In genomic region chr7:44473295-44473694, GRCh38 we compare ENCODE assay signal across 1 cellular context.
TF ChIP-seq lines count a peak whose summit lies in the region.

No MANE protein-coding gene starts in this region.

TF ChIP-seq in HepG2, 621 proteins besides CTCF, POLR2A, EP300 and RAD21 (continued from another document and continues in another):
- TF ChIP-seq, protein P1, sequence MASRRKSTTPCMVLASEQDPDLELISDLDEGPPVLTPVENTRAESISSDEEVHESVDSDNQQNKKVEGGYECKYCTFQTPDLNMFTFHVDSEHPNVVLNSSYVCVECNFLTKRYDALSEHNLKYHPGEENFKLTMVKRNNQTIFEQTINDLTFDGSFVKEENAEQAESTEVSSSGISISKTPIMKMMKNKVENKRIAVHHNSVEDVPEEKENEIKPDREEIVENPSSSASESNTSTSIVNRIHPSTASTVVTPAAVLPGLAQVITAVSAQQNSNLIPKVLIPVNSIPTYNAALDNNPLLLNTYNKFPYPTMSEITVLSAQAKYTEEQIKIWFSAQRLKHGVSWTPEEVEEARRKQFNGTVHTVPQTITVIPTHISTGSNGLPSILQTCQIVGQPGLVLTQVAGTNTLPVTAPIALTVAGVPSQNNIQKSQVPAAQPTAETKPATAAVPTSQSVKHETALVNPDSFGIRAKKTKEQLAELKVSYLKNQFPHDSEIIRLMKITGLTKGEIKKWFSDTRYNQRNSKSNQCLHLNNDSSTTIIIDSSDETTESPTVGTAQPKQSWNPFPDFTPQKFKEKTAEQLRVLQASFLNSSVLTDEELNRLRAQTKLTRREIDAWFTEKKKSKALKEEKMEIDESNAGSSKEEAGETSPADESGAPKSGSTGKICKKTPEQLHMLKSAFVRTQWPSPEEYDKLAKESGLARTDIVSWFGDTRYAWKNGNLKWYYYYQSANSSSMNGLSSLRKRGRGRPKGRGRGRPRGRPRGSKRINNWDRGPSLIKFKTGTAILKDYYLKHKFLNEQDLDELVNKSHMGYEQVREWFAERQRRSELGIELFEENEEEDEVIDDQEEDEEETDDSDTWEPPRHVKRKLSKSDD (CRISPR knock-in tag; IDR thresholded peaks at IDR 0.05; ENCODE audit: low read depth): no peak
- 0 out of 2 replicates have a peak, but pooled peaks have one; percentile 34 for TF ChIP-seq ZNF766 (CRISPR knock-in tag; IDR thresholded peaks at IDR 0.05; ENCODE audit: borderline replicate concordance)
- TF ChIP-seq NRL (CRISPR knock-in tag; IDR thresholded peaks at IDR 0.05; ENCODE audit: borderline replicate concordance): no peak
- no peak for TF ChIP-seq ZBTB42 (CRISPR knock-in tag; IDR thresholded peaks at IDR 0.05)
- TF ChIP-seq PAX8 (CRISPR knock-in tag; IDR thresholded peaks at IDR 0.05; ENCODE audit: borderline replicate concordance): no peak
- TF ChIP-seq AGO2 (optimal IDR thresholded peaks at IDR 0.05; ENCODE audit: low read depth, low read length): no peak
- TF ChIP-seq, protein P2, sequence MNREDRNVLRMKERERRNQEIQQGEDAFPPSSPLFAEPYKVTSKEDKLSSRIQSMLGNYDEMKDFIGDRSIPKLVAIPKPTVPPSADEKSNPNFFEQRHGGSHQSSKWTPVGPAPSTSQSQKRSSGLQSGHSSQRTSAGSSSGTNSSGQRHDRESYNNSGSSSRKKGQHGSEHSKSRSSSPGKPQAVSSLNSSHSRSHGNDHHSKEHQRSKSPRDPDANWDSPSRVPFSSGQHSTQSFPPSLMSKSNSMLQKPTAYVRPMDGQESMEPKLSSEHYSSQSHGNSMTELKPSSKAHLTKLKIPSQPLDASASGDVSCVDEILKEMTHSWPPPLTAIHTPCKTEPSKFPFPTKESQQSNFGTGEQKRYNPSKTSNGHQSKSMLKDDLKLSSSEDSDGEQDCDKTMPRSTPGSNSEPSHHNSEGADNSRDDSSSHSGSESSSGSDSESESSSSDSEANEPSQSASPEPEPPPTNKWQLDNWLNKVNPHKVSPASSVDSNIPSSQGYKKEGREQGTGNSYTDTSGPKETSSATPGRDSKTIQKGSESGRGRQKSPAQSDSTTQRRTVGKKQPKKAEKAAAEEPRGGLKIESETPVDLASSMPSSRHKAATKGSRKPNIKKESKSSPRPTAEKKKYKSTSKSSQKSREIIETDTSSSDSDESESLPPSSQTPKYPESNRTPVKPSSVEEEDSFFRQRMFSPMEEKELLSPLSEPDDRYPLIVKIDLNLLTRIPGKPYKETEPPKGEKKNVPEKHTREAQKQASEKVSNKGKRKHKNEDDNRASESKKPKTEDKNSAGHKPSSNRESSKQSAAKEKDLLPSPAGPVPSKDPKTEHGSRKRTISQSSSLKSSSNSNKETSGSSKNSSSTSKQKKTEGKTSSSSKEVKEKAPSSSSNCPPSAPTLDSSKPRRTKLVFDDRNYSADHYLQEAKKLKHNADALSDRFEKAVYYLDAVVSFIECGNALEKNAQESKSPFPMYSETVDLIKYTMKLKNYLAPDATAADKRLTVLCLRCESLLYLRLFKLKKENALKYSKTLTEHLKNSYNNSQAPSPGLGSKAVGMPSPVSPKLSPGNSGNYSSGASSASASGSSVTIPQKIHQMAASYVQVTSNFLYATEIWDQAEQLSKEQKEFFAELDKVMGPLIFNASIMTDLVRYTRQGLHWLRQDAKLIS (CRISPR knock-in tag; IDR thresholded peaks at IDR 0.05): no peak
- no peak for TF ChIP-seq ZBTB21 (CRISPR knock-in tag; IDR thresholded peaks at IDR 0.05)
- TF ChIP-seq ZNF136 (CRISPR knock-in tag; IDR thresholded peaks at IDR 0.05; ENCODE audit: low read depth): no peak
- TF ChIP-seq ZKSCAN1 (IDR thresholded peaks at IDR 0.05; ENCODE audit: low read length): no peak
- no peak for TF ChIP-seq ZNF724P (CRISPR knock-in tag; IDR thresholded peaks at IDR 0.05; ENCODE audit: borderline replicate concordance)
- no peak for TF ChIP-seq REL (CRISPR knock-in tag; conservative IDR thresholded peaks at IDR 0.05)
- TF ChIP-seq PHF5A (CRISPR knock-in tag; IDR thresholded peaks at IDR 0.05; ENCODE audit: low read depth, unreplicated experiment): peak; percentile 50
- no peak for TF ChIP-seq PCBP1 (IDR thresholded peaks at IDR 0.05; ENCODE audit: borderline replicate concordance, low read depth, low read length)
- TF ChIP-seq HNRNPH1 (optimal IDR thresholded peaks at IDR 0.05; ENCODE audit: low read depth, low read length): no peak
- peak; percentile 78 for TF ChIP-seq FOSL2 (CRISPR knock-in tag; IDR thresholded peaks at IDR 0.05)
- TF ChIP-seq STAG1 (CRISPR knock-in tag; IDR thresholded peaks at IDR 0.05): no peak
- TF ChIP-seq SOX6 (IDR thresholded peaks at IDR 0.05): no peak
- peak; percentile 80 for TF ChIP-seq SOX6 (CRISPR knock-in tag; IDR thresholded peaks at IDR 0.05)
- no peak for TF ChIP-seq MED13 (CRISPR knock-in tag; IDR thresholded peaks at IDR 0.05)
- no peak for TF ChIP-seq ZBTB26 (CRISPR knock-in tag; IDR thresholded peaks at IDR 0.05; ENCODE audit: borderline replicate concordance)
- TF ChIP-seq NFIC (IDR thresholded peaks at IDR 0.05; ENCODE audit: low read length): 0 out of 2 replicates have a peak, but pooled peaks have one; percentile 37
- peak; percentile 90 for TF ChIP-seq SOX5 (CRISPR knock-in tag; IDR thresholded peaks at IDR 0.05; ENCODE audit: borderline replicate concordance)
- 0 out of 2 replicates have a peak, but pooled peaks have one; percentile 29 for TF ChIP-seq THAP11 (CRISPR knock-in tag; IDR thresholded peaks at IDR 0.05)
- TF ChIP-seq KAT7 (CRISPR knock-in tag; IDR thresholded peaks at IDR 0.05; ENCODE audit: borderline replicate concordance): no peak
- no peak for TF ChIP-seq TRAFD1 (CRISPR knock-in tag; IDR thresholded peaks at IDR 0.05; ENCODE audit: borderline replicate concordance)
- TF ChIP-seq, protein P3, sequence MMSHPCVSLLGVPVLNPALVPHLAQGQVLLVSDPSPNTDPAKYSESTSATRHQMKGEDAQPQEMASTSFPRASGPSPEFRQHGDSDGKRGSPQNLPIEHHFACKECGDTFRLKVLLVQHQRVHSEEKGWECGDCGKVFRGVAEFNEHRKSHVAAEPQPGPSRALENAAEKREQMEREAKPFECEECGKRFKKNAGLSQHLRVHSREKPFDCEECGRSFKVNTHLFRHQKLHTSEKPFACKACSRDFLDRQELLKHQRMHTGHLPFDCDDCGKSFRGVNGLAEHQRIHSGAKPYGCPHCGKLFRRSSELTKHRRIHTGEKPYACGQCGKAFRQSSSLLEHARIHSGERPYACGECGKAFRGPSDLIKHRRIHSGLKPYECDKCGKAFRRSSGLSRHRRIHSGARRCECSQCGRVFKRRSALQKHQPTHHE (CRISPR knock-in tag; IDR thresholded peaks at IDR 0.05; ENCODE audit: borderline replicate concordance): no peak
- TF ChIP-seq IRF9 (CRISPR knock-in tag; IDR thresholded peaks at IDR 0.05; ENCODE audit: borderline replicate concordance): no peak
- TF ChIP-seq SRSF9 (IDR thresholded peaks at IDR 0.05; ENCODE audit: borderline replicate concordance, insufficient read depth, low read depth, low read length, poor library complexity, severe bottlenecking): no peak
- TF ChIP-seq CEBPG (CRISPR knock-in tag; IDR thresholded peaks at IDR 0.05): peak; percentile 63
- no peak for TF ChIP-seq ONECUT2 (CRISPR knock-in tag; IDR thresholded peaks at IDR 0.05)
- TF ChIP-seq ZBTB33 (CRISPR knock-in tag; IDR thresholded peaks at IDR 0.05): peak; percentile 45; the same call in 1 of the 2 replicates
- TF ChIP-seq NFKB2 (CRISPR knock-in tag; IDR thresholded peaks at IDR 0.05; ENCODE audit: borderline replicate concordance): no peak
- no peak for TF ChIP-seq EZH2 (conservative IDR thresholded peaks at IDR 0.05; ENCODE audit: low read depth, low read length)
- no peak for TF ChIP-seq TBP (CRISPR knock-in tag; IDR thresholded peaks at IDR 0.05)
- TF ChIP-seq DDIT3 (CRISPR knock-in tag; IDR thresholded peaks at IDR 0.05): no peak
- no peak for TF ChIP-seq CREB1 (IDR thresholded peaks at IDR 0.05)
- no peak for TF ChIP-seq CREB1 (CRISPR knock-in tag; IDR thresholded peaks at IDR 0.05)
- TF ChIP-seq, protein P4, sequence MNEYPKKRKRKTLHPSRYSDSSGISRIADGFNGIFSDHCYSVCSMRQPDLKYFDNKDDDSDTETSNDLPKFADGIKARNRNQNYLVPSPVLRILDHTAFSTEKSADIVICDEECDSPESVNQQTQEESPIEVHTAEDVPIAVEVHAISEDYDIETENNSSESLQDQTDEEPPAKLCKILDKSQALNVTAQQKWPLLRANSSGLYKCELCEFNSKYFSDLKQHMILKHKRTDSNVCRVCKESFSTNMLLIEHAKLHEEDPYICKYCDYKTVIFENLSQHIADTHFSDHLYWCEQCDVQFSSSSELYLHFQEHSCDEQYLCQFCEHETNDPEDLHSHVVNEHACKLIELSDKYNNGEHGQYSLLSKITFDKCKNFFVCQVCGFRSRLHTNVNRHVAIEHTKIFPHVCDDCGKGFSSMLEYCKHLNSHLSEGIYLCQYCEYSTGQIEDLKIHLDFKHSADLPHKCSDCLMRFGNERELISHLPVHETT (CRISPR knock-in tag; conservative IDR thresholded peaks at IDR 0.05): no peak
- peak; percentile 27; the same call in 1 of the 2 replicates for TF ChIP-seq POGZ (CRISPR knock-in tag; IDR thresholded peaks at IDR 0.05)
- no peak for TF ChIP-seq ETS1 (CRISPR knock-in tag; IDR thresholded peaks at IDR 0.05)
- TF ChIP-seq, protein P5, sequence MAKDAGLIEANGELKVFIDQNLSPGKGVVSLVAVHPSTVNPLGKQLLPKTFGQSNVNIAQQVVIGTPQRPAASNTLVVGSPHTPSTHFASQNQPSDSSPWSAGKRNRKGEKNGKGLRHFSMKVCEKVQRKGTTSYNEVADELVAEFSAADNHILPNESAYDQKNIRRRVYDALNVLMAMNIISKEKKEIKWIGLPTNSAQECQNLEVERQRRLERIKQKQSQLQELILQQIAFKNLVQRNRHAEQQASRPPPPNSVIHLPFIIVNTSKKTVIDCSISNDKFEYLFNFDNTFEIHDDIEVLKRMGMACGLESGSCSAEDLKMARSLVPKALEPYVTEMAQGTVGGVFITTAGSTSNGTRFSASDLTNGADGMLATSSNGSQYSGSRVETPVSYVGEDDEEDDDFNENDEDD (CRISPR knock-in tag; IDR thresholded peaks at IDR 0.05; ENCODE audit: borderline replicate concordance): no peak
- TF ChIP-seq MTA3 (CRISPR knock-in tag; IDR thresholded peaks at IDR 0.05): no peak
- TF ChIP-seq ZEB1 (IDR thresholded peaks at IDR 0.05; ENCODE audit: insufficient replicate concordance, low read depth): peak; percentile 79
